ENCODE assay signal across 14 cellular contexts in genomic region chr11:64814712-64815187, GRCh38. TPM values are rescaled to one million over a fixed set of nuclear protein-coding genes. Genes with fewer than 3 reads are reported as not detected.
DNase-seq lines count a peak whose midpoint lies in the region; ATAC-seq and TF ChIP-seq lines count a peak whose summit lies in the region.
"Had no signal": no experiment of that assay in that cellular context is flagged by ENCODE, and none has a peak within 500 bp of the region (broad histone marks: within the 10 kb centered on the region; RNA-seq: fewer than 3 reads in every experiment).

No MANE protein-coding gene starts in this region.

- no peak overlapping the region for H3K4me3 Mint-ChIP-seq in neural progenitor cell
- H3K4me3 Mint-ChIP-seq: activated T-helper 1 cell treated with anti-CD3 and anti-CD28 coated beads, Interleukin-12 subunit alpha, Interleukin-12 subunit beta, Interleukin-2, Interleukin-4 antibody, amounts not matched to agents 30 ng/mL and 10 ng/mL and 1 ng/mL, durations not matched to agents 14 hours and 24 hours and 36 hours had no signal

- no peak for DNase-seq in neural progenitor cell (ENCODE audit: low spot score)
- DNase-seq in activated naive CD4-positive, alpha-beta T cell (lab: John Stamatoyannopoulos, UW): no peak
- DNase-seq in foreskin fibroblast: no peak
- DNase-seq: activated CD4-positive, CD25-positive, alpha-beta regulatory T cell treated with anti-CD3 and anti-CD28 coated beads, Interleukin-2, amount 50 U/mL, for 72 hours; NCI-H446; tibial artery had no signal

- H3K4me1 ChIP-seq in neural progenitor cell: no peaks in the 10 kb centered on the region

- H3K4me2 ChIP-seq in neural progenitor cell: no peak overlapping the region

- H3K27me3 Mint-ChIP-seq in neural progenitor cell (ENCODE audit: insufficient read depth, low read depth): peaks cover 4% of the 10 kb centered on the region

- H3K27ac ChIP-seq in neural progenitor cell: no peak overlapping the region
- H3K27ac ChIP-seq: cardiac muscle cell, right atrium auricular region, tibial artery had no signal

- no peaks in the 10 kb centered on the region for H3K9me3 Mint-ChIP-seq in neural progenitor cell
- H3K9me3 Mint-ChIP-seq: activated T-helper 1 cell treated with anti-CD3 and anti-CD28 coated beads, Interleukin-12 subunit alpha, Interleukin-12 subunit beta, Interleukin-2, Interleukin-4 antibody, amounts not matched to agents 30 ng/mL and 10 ng/mL and 1 ng/mL, durations not matched to agents 14 hours and 24 hours and 36 hours had no signal

- H3K4me3 ChIP-seq in neural progenitor cell (no peak overlapping the region), foreskin fibroblast (ENCODE audit: low read depth in 1 of 2, low read length in 2 of 2) (no peak overlapping the region)
- H3K4me3 ChIP-seq: cardiac muscle cell, right atrium auricular region, tibial artery had no signal

- H3K27ac Mint-ChIP-seq in neural progenitor cell: peak overlapping the region; percentile 66
- H3K27ac Mint-ChIP-seq: activated T-helper 1 cell treated with anti-CD3 and anti-CD28 coated beads, Interleukin-12 subunit alpha, Interleukin-12 subunit beta, Interleukin-2, Interleukin-4 antibody, amounts not matched to agents 30 ng/mL and 10 ng/mL and 1 ng/mL, durations not matched to agents 14 hours and 24 hours and 36 hours had no signal

- peaks cover 7% of the 10 kb centered on the region for H3F3A ChIP-seq in neural progenitor cell (ENCODE audit: low read depth)

- ATAC-seq in GM18519 (IDR thresholded peaks at IDR 0.05; ENCODE audit: low FRiP score, unreplicated experiment) (peak; percentile 47), GM21529 (IDR thresholded peaks at IDR 0.05; ENCODE audit: unreplicated experiment) (peak; percentile 54), HG03354 (IDR thresholded peaks at IDR 0.05; ENCODE audit: poor library complexity, severe bottlenecking, unreplicated experiment) (peak; percentile 61), GM19324 (IDR thresholded peaks at IDR 0.05; ENCODE audit: low FRiP score, unreplicated experiment) (no peak), HG03469 (IDR thresholded peaks at IDR 0.05; ENCODE audit: unreplicated experiment) (no peak)

- no peaks in the 10 kb centered on the region for H3K9me3 ChIP-seq in neural progenitor cell (ENCODE audit: low read depth)
- H3K9me3 ChIP-seq: right atrium auricular region, tibial artery had no signal

- no peak overlapping the region for H3K9ac ChIP-seq in neural progenitor cell

- peaks cover under 1% of the 10 kb centered on the region for H4K20me1 ChIP-seq in neural progenitor cell (ENCODE audit: low read depth)

- no peak for TF ChIP-seq CTCF in neural progenitor cell (IDR thresholded peaks at IDR 0.05)
- no peak for TF ChIP-seq CTCF in foreskin fibroblast (IDR thresholded peaks at IDR 0.05; ENCODE audit: low read depth, low read length)

- H3K36me3 Mint-ChIP-seq in neural progenitor cell: no peaks in the 10 kb centered on the region

- no peaks in the 10 kb centered on the region for H3K27me3 ChIP-seq in neural progenitor cell
- H3K27me3 ChIP-seq: cardiac muscle cell, right atrium auricular region, tibial artery had no signal

- peaks cover 5% of the 10 kb centered on the region for H3K4me1 Mint-ChIP-seq in neural progenitor cell

- no peaks in the 10 kb centered on the region for H3K79me2 ChIP-seq in neural progenitor cell (ENCODE audit: low read depth)

- no peaks in the 10 kb centered on the region for H3K36me3 ChIP-seq in neural progenitor cell
- H3K36me3 ChIP-seq: cardiac muscle cell, right atrium auricular region, tibial artery had no signal

- no peak overlapping the region for H2AFZ ChIP-seq in neural progenitor cell (replicated peaks)

RNA-seq across cellular contexts. Expression of gene MEN1, which starts 4.4 kb away (rescaled TPM):
- total RNA-seq in neural progenitor cell (ENCODE audit: low replicate concordance): 11.4 and 34.9 TPM in 2 replicates

RNA-seq across cellular contexts. Expression of gene MAP4K2, which starts 11.7 kb away (rescaled TPM):
- total RNA-seq in neural progenitor cell (ENCODE audit: low replicate concordance): 15.8 and 27.7 TPM in 2 replicates

RNA-seq across cellular contexts. Expression of gene CDC42BPG, which starts 29.7 kb away (rescaled TPM):
- total RNA-seq in neural progenitor cell (ENCODE audit: low replicate concordance): 0.62 and 2.1 TPM in 2 replicates

RNA-seq across cellular contexts. Expression of gene SF1, which starts 36.4 kb away (rescaled TPM):
- total RNA-seq in neural progenitor cell (ENCODE audit: low replicate concordance): 140 and 193 TPM in 2 replicates

RNA-seq across cellular contexts. Expression of gene PYGM, which starts 55.0 kb away (rescaled TPM):
- total RNA-seq in neural progenitor cell (ENCODE audit: low replicate concordance): 1.4 and 2.2 TPM in 2 replicates

Comparison
In these comparisons a context has a peak if more than half of its experiments do, and no peak if none do; other contexts are left out.
1. ATAC-seq: peak in GM18519 (single experiment), GM21529 (single experiment) and HG03354 (single experiment); none in GM19324 (single experiment) and HG03469 (single experiment).